17 cellular contexts compared by ENCODE assay signal in the genomic region with DNA sequence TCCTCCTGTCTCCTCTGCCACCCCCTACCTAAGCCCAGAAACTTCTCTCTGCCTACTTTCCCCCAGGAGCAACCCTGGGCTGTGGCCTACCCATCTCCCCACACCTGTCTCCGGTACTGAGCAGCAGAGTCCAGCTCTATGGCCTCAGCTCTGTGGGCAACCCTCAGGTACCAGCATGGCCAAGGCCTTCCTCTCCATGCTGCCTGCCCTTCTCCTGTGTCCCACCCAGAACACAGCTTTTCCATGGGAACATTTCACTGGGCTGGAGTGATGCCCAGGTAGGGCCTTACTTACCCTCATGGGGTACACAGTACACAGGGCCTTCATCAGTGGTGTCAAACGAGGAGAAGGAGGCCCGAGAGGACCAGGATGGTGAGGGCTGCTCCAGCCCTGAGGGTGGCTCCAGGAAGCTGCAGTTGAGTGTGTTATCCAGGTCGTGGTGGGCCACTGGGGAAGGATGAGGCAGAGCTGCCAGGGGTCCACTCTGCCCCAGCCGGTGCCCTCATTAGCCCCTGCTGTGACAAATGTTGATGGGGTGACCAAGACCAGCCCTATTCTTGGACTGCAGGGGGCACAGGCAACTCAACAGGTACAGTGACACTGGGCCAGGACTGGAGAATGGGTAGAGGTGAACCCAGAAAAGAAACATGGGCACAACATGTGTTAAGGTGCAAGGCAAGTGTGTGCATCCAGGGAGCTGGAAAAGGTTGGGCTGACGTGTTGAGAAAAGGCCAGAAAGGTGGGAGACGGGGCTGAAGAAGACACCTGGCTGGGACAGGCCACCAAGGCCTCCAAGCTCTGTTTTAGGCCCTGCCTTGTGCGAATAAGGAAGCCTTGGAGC. TPM values are rescaled to one million over a fixed set of nuclear protein-coding genes. Genes with fewer than 3 reads are reported as not detected.
DNase-seq lines count a peak whose midpoint lies in the region; ATAC-seq lines count a peak whose summit lies in the region.
"Had no signal": no experiment of that assay in that cellular context is flagged by ENCODE, and none has a peak within 500 bp of the region (broad histone marks: within the 10 kb centered on the region; RNA-seq: fewer than 3 reads in every experiment).

No MANE protein-coding gene starts in this region.

- DNase-seq in 8988T (peak; percentile 23), T-helper 17 cell (no peak), naive B cell (no peak), NCI-H1048 (lab: John Stamatoyannopoulos, UW) (no peak), left cardiac atrium (no peak), NCI-H1436 treated with DMSO at 0.1 percent for 48 hours (lab: John Stamatoyannopoulos, UW) (no peak)
- DNase-seq in CD4-positive, alpha-beta memory T cell: no peak
- DNase-seq: activated CD4-positive, alpha-beta T cell treated with anti-CD3 and anti-CD28 coated beads for 1 hour; activated naive CD4-positive, alpha-beta T cell treated with anti-CD3 and anti-CD28 coated beads for 36 hours; C1 segment of cervical spinal cord; cerebellar nuclear complex; mammary epithelial cell; NCI-H524; SIG-M5; stimulated activated CD4-positive, alpha-beta T cell treated with anti-CD3 and anti-CD28 coated beads, Interleukin-2, amount 100 ng/mL, for 24 hours had no signal

- H3K27me3 ChIP-seq in CD4-positive, alpha-beta memory T cell (ENCODE audit: insufficient read depth, low read length): peaks cover 10% of the 10 kb centered on the region

- peaks cover 10 to 33% (median 18%) of the 10 kb centered on the region in 4 donors for H3K4me1 Mint-ChIP-seq in CD4-positive, alpha-beta memory T cell
- H3K4me1 Mint-ChIP-seq in T-helper 17 cell (peaks cover 10% of the 10 kb centered on the region), naive B cell (peaks cover 22 to 25% (median 25%) of the 10 kb centered on the region in 3 donors)

- H3K4me3 ChIP-seq in CD4-positive, alpha-beta memory T cell (ENCODE audit: low read length in 2 of 2): no peak overlapping the region
- H3K4me3 ChIP-seq: skin epidermis had no signal

- POLR2A ChIA-PET in CD4-positive, alpha-beta memory T cell (lab: Charles Lee; ENCODE audit: partially characterized antibody): interaction anchor here (0.7 to 4.9 kb wide), 5 partner anchors 9 to 143 kb away, joined by 3 to 52 read pairs (median 7); no protein-coding TSS in a partner anchor

- peaks cover 37% of the 10 kb centered on the region for H3K4me1 ChIP-seq in CD4-positive, alpha-beta memory T cell (ENCODE audit: insufficient read depth, low read length)

- intact Hi-C loops in CD4-positive, alpha-beta memory T cell (cut with micrococcal nuclease): no loop called here
- intact Hi-C loops in left cardiac atrium (cut with DNase I): no loop called here

- no peaks in the 10 kb centered on the region for H3K36me3 ChIP-seq in CD4-positive, alpha-beta memory T cell (ENCODE audit: insufficient read depth, low read length)

- peak overlapping the region in 6 of 8 donors; percentile 25 to 77 (median 58) for H3K4me3 Mint-ChIP-seq in CD4-positive, alpha-beta memory T cell
- H3K4me3 Mint-ChIP-seq in T-helper 17 cell (peak overlapping the region; percentile 50), naive B cell (peak overlapping the region in 7 of 8 donors; percentile 10 to 74 (median 58))
- H3K4me3 Mint-ChIP-seq: activated naive CD4-positive, alpha-beta T cell treated with anti-CD3 and anti-CD28 coated beads for 36 hours had no signal

- no peaks in the 10 kb centered on the region for H3K9me3 ChIP-seq in CD4-positive, alpha-beta memory T cell (ENCODE audit: control insufficient read depth in 1 of 2, low read length in 2 of 2)
- H3K9me3 ChIP-seq in T-helper 17 cell (ENCODE audit: control insufficient read depth, low read length, poor library complexity, severe bottlenecking): no peaks in the 10 kb centered on the region

- ATAC-seq in T-helper 17 cell: no peak
- ATAC-seq in naive B cell (ENCODE audit: low read depth in 2 of 2): no peak
- ATAC-seq in left cardiac atrium: no peak

- H3K27ac ChIP-seq in CD4-positive, alpha-beta memory T cell (ENCODE audit: low read depth, low read length): no peak overlapping the region
- H3K27ac ChIP-seq: epithelial cell of prostate, skin epidermis had no signal

- H3K27ac Mint-ChIP-seq in CD4-positive, alpha-beta memory T cell: peak overlapping the region in 2 of 7 donors; percentile 13 to 65
- H3K27ac Mint-ChIP-seq in T-helper 17 cell (peak overlapping the region; percentile 54), naive B cell (peak overlapping the region in 1 of 6 donors; percentile 61)
- H3K27ac Mint-ChIP-seq: activated naive CD4-positive, alpha-beta T cell treated with anti-CD3 and anti-CD28 coated beads for 36 hours had no signal

- no peaks in the 10 kb centered on the region for H3K36me3 Mint-ChIP-seq in CD4-positive, alpha-beta memory T cell
- H3K36me3 Mint-ChIP-seq in T-helper 17 cell (ENCODE audit: low read depth) (no peaks in the 10 kb centered on the region), naive B cell (no peaks in the 10 kb centered on the region)

- CTCF ChIA-PET in CD4-positive, alpha-beta memory T cell (lab: Charles Lee; ENCODE audit: partially characterized antibody): interaction anchor here (1.2 to 1.8 kb wide), 2 partner anchors 9 to 29 kb away, joined by 3 to 10 read pairs; no protein-coding TSS in a partner anchor

- no peaks in the 10 kb centered on the region for H3K9me3 Mint-ChIP-seq in CD4-positive, alpha-beta memory T cell
- H3K9me3 Mint-ChIP-seq in naive B cell: no peaks in the 10 kb centered on the region
- H3K9me3 Mint-ChIP-seq: activated naive CD4-positive, alpha-beta T cell treated with anti-CD3 and anti-CD28 coated beads for 36 hours had no signal

- H3K27me3 Mint-ChIP-seq in CD4-positive, alpha-beta memory T cell: peaks cover 6 to 11% of the 10 kb centered on the region in 2 donors
- H3K27me3 Mint-ChIP-seq in T-helper 17 cell (peaks cover 11% of the 10 kb centered on the region), naive B cell (peaks cover 27 to 61% (median 47%) of the 10 kb centered on the region in 3 donors)

RNA-seq across cellular contexts. Expression of gene SCARF2, which starts 10.3 kb away (rescaled TPM):
- total RNA-seq in CD4-positive, alpha-beta memory T cell: 1 to 10 TPM; 2.6 to 2.7 TPM
- polyA plus RNA-seq in CD4-positive, alpha-beta memory T cell: 1 to 10 TPM in 1 of 2 donors, under 1 TPM in 1; 0.12 to 1.1 TPM
- total RNA-seq in T-helper 17 cell (1 to 10 TPM; 3.1 to 3.6 TPM), left cardiac atrium (1 to 10 TPM; 3.2 to 8.3 TPM)
- under 1 TPM in 4 of 6 donors, not detected in 2; 0.25 to 0.64 (median 0.36) TPM for polyA plus RNA-seq in naive B cell (ENCODE audit: low read depth in 6 of 6)

RNA-seq across cellular contexts. Expression of gene ZNF74, which starts 33.4 kb away (rescaled TPM):
- 10 to 100 TPM; 16.5 to 17.4 TPM for total RNA-seq in CD4-positive, alpha-beta memory T cell
- polyA plus RNA-seq in CD4-positive, alpha-beta memory T cell: 10 to 100 TPM in 1 of 2 donors, 1 to 10 TPM in 1; 3.0 to 10.1 TPM
- total RNA-seq in T-helper 17 cell (1 to 10 TPM; 5.2 to 5.6 TPM), left cardiac atrium (1 to 10 TPM; 3.9 to 6.5 TPM)
- polyA plus RNA-seq in naive B cell (ENCODE audit: low read depth in 6 of 6): 1 to 10 TPM; 2.4 to 8.5 (median 5.5) TPM
